ENCODE assay signal across 1 cellular context in genomic region chr2:69816923-69817542, GRCh38.
TF ChIP-seq lines count a peak whose summit lies in the region.

No MANE protein-coding gene starts in this region.

TF ChIP-seq in HepG2, 621 proteins besides CTCF, POLR2A, EP300 and RAD21 (continued from another document and continues in another):
- TF ChIP-seq ZNF546 (CRISPR knock-in tag; conservative IDR thresholded peaks at IDR 0.05) = no peak
- no peak for TF ChIP-seq JUND (CRISPR knock-in tag; IDR thresholded peaks at IDR 0.05)
- no peak for TF ChIP-seq ATF5 (CRISPR knock-in tag; IDR thresholded peaks at IDR 0.05; ENCODE audit: low read depth)
- no peak for TF ChIP-seq NKX3-1 (CRISPR knock-in tag; IDR thresholded peaks at IDR 0.05)
- TF ChIP-seq CREM (IDR thresholded peaks at IDR 0.05) = no peak
- TF ChIP-seq CREM (CRISPR knock-in tag; IDR thresholded peaks at IDR 0.05) = no peak
- TF ChIP-seq RXRA (CRISPR knock-in tag; IDR thresholded peaks at IDR 0.05) = no peak
- no peak for TF ChIP-seq ZNF382 (CRISPR knock-in tag; IDR thresholded peaks at IDR 0.05; ENCODE audit: borderline replicate concordance)
- no peak; the same call in 2 of the 3 replicates for TF ChIP-seq MXI1 (IDR thresholded peaks at IDR 0.05; ENCODE audit: borderline replicate concordance, low read depth, low read length)
- TF ChIP-seq ZNF30 (CRISPR knock-in tag; IDR thresholded peaks at IDR 0.05) = no peak
- no peak for TF ChIP-seq ZMYM2 (CRISPR knock-in tag; IDR thresholded peaks at IDR 0.05)
- peak; percentile 68 for TF ChIP-seq TEAD3 (CRISPR knock-in tag; optimal IDR thresholded peaks at IDR 0.05; ENCODE audit: borderline replicate concordance)
- TF ChIP-seq ZBTB49 (CRISPR knock-in tag; IDR thresholded peaks at IDR 0.05; ENCODE audit: borderline replicate concordance) = no peak
- TF ChIP-seq HNRNPLL (IDR thresholded peaks at IDR 0.05; ENCODE audit: low read depth, low read length, poor library complexity, severe bottlenecking) = no peak
- TF ChIP-seq SMARCE1 (IDR thresholded peaks at IDR 0.05; ENCODE audit: borderline replicate concordance) = no peak
- TF ChIP-seq STAT6 (CRISPR knock-in tag; IDR thresholded peaks at IDR 0.05; ENCODE audit: borderline replicate concordance) = 0 out of 2 replicates have a peak, but pooled peaks have one; percentile 75
- TF ChIP-seq ZBTB46 (CRISPR knock-in tag; IDR thresholded peaks at IDR 0.05; ENCODE audit: borderline replicate concordance) = no peak
- no peak for TF ChIP-seq ZNF839 (CRISPR knock-in tag; IDR thresholded peaks at IDR 0.05; ENCODE audit: borderline replicate concordance)
- no peak for TF ChIP-seq HBP1 (CRISPR knock-in tag; IDR thresholded peaks at IDR 0.05; ENCODE audit: low read depth)
- TF ChIP-seq CCAR2 (optimal IDR thresholded peaks at IDR 0.05; ENCODE audit: low read depth, low read length) = no peak
- no peak for TF ChIP-seq ATF7 (IDR thresholded peaks at IDR 0.05)
- TF ChIP-seq ATF7 (CRISPR knock-in tag; IDR thresholded peaks at IDR 0.05) = no peak
- TF ChIP-seq ZBTB3 (CRISPR knock-in tag; IDR thresholded peaks at IDR 0.05; ENCODE audit: borderline replicate concordance, low read depth) = no peak
- no peak for TF ChIP-seq E2F2 (CRISPR knock-in tag; IDR thresholded peaks at IDR 0.05; ENCODE audit: borderline replicate concordance)
- no peak for TF ChIP-seq ZSCAN5A (CRISPR knock-in tag; IDR thresholded peaks at IDR 0.05; ENCODE audit: borderline replicate concordance)
- TF ChIP-seq ZNF432 (CRISPR knock-in tag; IDR thresholded peaks at IDR 0.05; ENCODE audit: borderline replicate concordance) = no peak
- TF ChIP-seq SMAD9 (CRISPR knock-in tag; IDR thresholded peaks at IDR 0.05) = no peak
- TF ChIP-seq SKIL (CRISPR knock-in tag; IDR thresholded peaks at IDR 0.05; ENCODE audit: borderline replicate concordance) = no peak
- no peak for TF ChIP-seq IRF1 (CRISPR knock-in tag; IDR thresholded peaks at IDR 0.05; ENCODE audit: low read depth)
- TF ChIP-seq CBX1 (IDR thresholded peaks at IDR 0.05; ENCODE audit: low read depth) = no peak
- peak; percentile 23; the same call in 1 of the 2 replicates for TF ChIP-seq TFE3 (CRISPR knock-in tag; IDR thresholded peaks at IDR 0.05)
- TF ChIP-seq NCOA2 (CRISPR knock-in tag; IDR thresholded peaks at IDR 0.05) = no peak; the same call in 1 of the 2 replicates
- no peak for TF ChIP-seq BATF2 (CRISPR knock-in tag; IDR thresholded peaks at IDR 0.05)
- TF ChIP-seq ZBTB7B (CRISPR knock-in tag; IDR thresholded peaks at IDR 0.05) = no peak
- TF ChIP-seq ZNF326 (CRISPR knock-in tag; IDR thresholded peaks at IDR 0.05; ENCODE audit: borderline replicate concordance) = no peak
- no peak for TF ChIP-seq ZNF780A (CRISPR knock-in tag; IDR thresholded peaks at IDR 0.05)
- TF ChIP-seq ZFP36L2 (CRISPR knock-in tag; IDR thresholded peaks at IDR 0.05) = no peak
- TF ChIP-seq RFX1 (IDR thresholded peaks at IDR 0.05) = no peak
- TF ChIP-seq MTA3 (CRISPR knock-in tag; IDR thresholded peaks at IDR 0.05) = no peak
- TF ChIP-seq CCDC6 (CRISPR knock-in tag; IDR thresholded peaks at IDR 0.05) = no peak
- peak; percentile 62; the same call in 1 of the 2 replicates for TF ChIP-seq ZNF331 (CRISPR knock-in tag; IDR thresholded peaks at IDR 0.05)
- no peak; the same call in 1 of the 2 replicates for TF ChIP-seq MYPOP (CRISPR knock-in tag; IDR thresholded peaks at IDR 0.05)
- no peak for TF ChIP-seq ZNF784 (CRISPR knock-in tag; IDR thresholded peaks at IDR 0.05; ENCODE audit: borderline replicate concordance)
- no peak for TF ChIP-seq MIER2 (CRISPR knock-in tag; IDR thresholded peaks at IDR 0.05)
- 0 out of 2 replicates have a peak, but pooled peaks have one; percentile 57 for TF ChIP-seq KLF6 (CRISPR knock-in tag; IDR thresholded peaks at IDR 0.05)
- TF ChIP-seq REXO4 (CRISPR knock-in tag; IDR thresholded peaks at IDR 0.05; ENCODE audit: borderline replicate concordance) = no peak
